12 cellular contexts compared by ENCODE assay signal in genomic region chr2:219056896-219057708, GRCh38. TPM values are rescaled to one million over a fixed set of nuclear protein-coding genes. Genes with fewer than 3 reads are reported as not detected.
DNase-seq lines count a peak whose midpoint lies in the region; ATAC-seq and TF ChIP-seq lines count a peak whose summit lies in the region.
"Had no signal": no experiment of that assay in that cellular context is flagged by ENCODE, and none has a peak within 500 bp of the region (broad histone marks: within the 10 kb centered on the region; RNA-seq: fewer than 3 reads in every experiment).

No MANE protein-coding gene starts in this region.

- H3K4me1 ChIP-seq in mesenchymal stem cell (ENCODE audit: control insufficient read depth, insufficient read depth, low read depth, low read length) = peaks cover 38% of the 10 kb centered on the region

- no peak overlapping the region for H2AFZ ChIP-seq in mesenchymal stem cell (ENCODE audit: low read depth, low read length)

- peaks cover 87 to 88% of the 10 kb centered on the region in 2 experiments for H3K27me3 ChIP-seq in mesenchymal stem cell (ENCODE audit: control insufficient read depth in 1 of 2, insufficient read depth in 1 of 2, low read length in 2 of 2)

- no peak for TF ChIP-seq RAD21 in Ishikawa (IDR thresholded peaks at IDR 0.05; ENCODE audit: low read depth)

- H3K36me3 Mint-ChIP-seq in glutamatergic neuron (ENCODE audit: unreplicated experiment) = no peaks in the 10 kb centered on the region

- H3K79me1 ChIP-seq in mesenchymal stem cell (replicated peaks; ENCODE audit: low read length, poor library complexity, severe bottlenecking) = no peaks in the 10 kb centered on the region

- peak overlapping the region in 1 of 2 experiments; percentile 60 for H3K4me3 ChIP-seq in mesenchymal stem cell (ENCODE audit: insufficient read depth in 1 of 2, low read depth in 1 of 2, low read length in 2 of 2)

- no peak overlapping the region for H2BK12ac ChIP-seq in mesenchymal stem cell (ENCODE audit: low read length in 2 of 2)

- H3K4me1 Mint-ChIP-seq in glutamatergic neuron (ENCODE audit: low read depth, unreplicated experiment) = no peaks in the 10 kb centered on the region

- WGBS in mesenchymal stem cell = 18% methylated on average over 39 of the region's 40 CpGs

- H2BK5ac ChIP-seq in mesenchymal stem cell (ENCODE audit: low read depth, low read length, poor library complexity, severe bottlenecking) = no peak overlapping the region

- no peak overlapping the region for H3K4me2 ChIP-seq in mesenchymal stem cell (ENCODE audit: low read length, poor library complexity, severe bottlenecking)

- H2AK5ac ChIP-seq in mesenchymal stem cell (ENCODE audit: low read length, severe bottlenecking) = no peak overlapping the region

- no peak overlapping the region for H4K91ac ChIP-seq in mesenchymal stem cell (ENCODE audit: low read length)

- no peaks in the 10 kb centered on the region for H3K9me3 ChIP-seq in mesenchymal stem cell (ENCODE audit: control insufficient read depth, low read length)

- H3K4ac ChIP-seq in mesenchymal stem cell (ENCODE audit: low read depth in 1 of 2, low read length in 2 of 2) = no peak overlapping the region

- no peak overlapping the region for H2BK120ac ChIP-seq in mesenchymal stem cell (ENCODE audit: low read depth, low read length)

- H3K27ac ChIP-seq in mesenchymal stem cell (ENCODE audit: low read length, poor library complexity, severe bottlenecking) = no peak overlapping the region
- H3K27ac ChIP-seq: brain microvascular endothelial cell, C4-2B had no signal

- H3K27ac Mint-ChIP-seq in glutamatergic neuron (ENCODE audit: unreplicated experiment) = no peak overlapping the region

- H3K18ac ChIP-seq in mesenchymal stem cell (ENCODE audit: low read depth in 1 of 2, low read length in 2 of 2) = no peak overlapping the region

- TF ChIP-seq CTCF in glutamatergic neuron (IDR thresholded peaks at IDR 0.05; ENCODE audit: partially characterized antibody, unreplicated experiment) = no peak

- H3K23ac ChIP-seq in mesenchymal stem cell (ENCODE audit: low read length in 2 of 2) = peak overlapping the region in 1 of 2 experiments; percentile 37

- H2BK15ac ChIP-seq in mesenchymal stem cell (ENCODE audit: low read depth, poor library complexity, severe bottlenecking) = no peak overlapping the region

- no peak overlapping the region for H3K9ac ChIP-seq in mesenchymal stem cell (ENCODE audit: low read length)

- H4K8ac ChIP-seq in mesenchymal stem cell (ENCODE audit: low read length) = no peak overlapping the region

- H3K14ac ChIP-seq in mesenchymal stem cell (ENCODE audit: low read length in 2 of 2) = no peak overlapping the region

- TF ChIP-seq EP300 in Ishikawa (IDR thresholded peaks at IDR 0.05; ENCODE audit: borderline replicate concordance) = no peak

- H3K9me3 Mint-ChIP-seq in glutamatergic neuron (ENCODE audit: unreplicated experiment) = peaks cover 1% of the 10 kb centered on the region

- H3K4me3 Mint-ChIP-seq in glutamatergic neuron (ENCODE audit: unreplicated experiment) = no peak overlapping the region

- DNase-seq in glutamatergic neuron (peak; percentile 40), retina (peak; percentile 34), mesenchymal stem cell (no peak)
- no peak for DNase-seq in activated CD4-positive, alpha-beta T cell treated with anti-CD3 and anti-CD28 coated beads, Interleukin-2, amount 50 U/mL, for 48 hours
- DNase-seq: foreskin melanocyte had no signal

- ATAC-seq in GM18511 (IDR thresholded peaks at IDR 0.05; ENCODE audit: unreplicated experiment) (peak; percentile 10), GM18870 (IDR thresholded peaks at IDR 0.05; ENCODE audit: unreplicated experiment) (no peak)

- H3K36me3 ChIP-seq in mesenchymal stem cell (ENCODE audit: control insufficient read depth in 1 of 2, insufficient read depth in 2 of 2, low read depth in 1 of 2, low read length in 2 of 2) = no peaks in the 10 kb centered on the region
- H3K36me3 ChIP-seq: brain microvascular endothelial cell had no signal

- H3K27me3 Mint-ChIP-seq in glutamatergic neuron (ENCODE audit: unreplicated experiment) = peaks cover 20% of the 10 kb centered on the region

TF ChIP-seq in Ishikawa, 13 proteins besides CTCF, POLR2A, EP300 and RAD21:
- TF ChIP-seq, protein P1, sequence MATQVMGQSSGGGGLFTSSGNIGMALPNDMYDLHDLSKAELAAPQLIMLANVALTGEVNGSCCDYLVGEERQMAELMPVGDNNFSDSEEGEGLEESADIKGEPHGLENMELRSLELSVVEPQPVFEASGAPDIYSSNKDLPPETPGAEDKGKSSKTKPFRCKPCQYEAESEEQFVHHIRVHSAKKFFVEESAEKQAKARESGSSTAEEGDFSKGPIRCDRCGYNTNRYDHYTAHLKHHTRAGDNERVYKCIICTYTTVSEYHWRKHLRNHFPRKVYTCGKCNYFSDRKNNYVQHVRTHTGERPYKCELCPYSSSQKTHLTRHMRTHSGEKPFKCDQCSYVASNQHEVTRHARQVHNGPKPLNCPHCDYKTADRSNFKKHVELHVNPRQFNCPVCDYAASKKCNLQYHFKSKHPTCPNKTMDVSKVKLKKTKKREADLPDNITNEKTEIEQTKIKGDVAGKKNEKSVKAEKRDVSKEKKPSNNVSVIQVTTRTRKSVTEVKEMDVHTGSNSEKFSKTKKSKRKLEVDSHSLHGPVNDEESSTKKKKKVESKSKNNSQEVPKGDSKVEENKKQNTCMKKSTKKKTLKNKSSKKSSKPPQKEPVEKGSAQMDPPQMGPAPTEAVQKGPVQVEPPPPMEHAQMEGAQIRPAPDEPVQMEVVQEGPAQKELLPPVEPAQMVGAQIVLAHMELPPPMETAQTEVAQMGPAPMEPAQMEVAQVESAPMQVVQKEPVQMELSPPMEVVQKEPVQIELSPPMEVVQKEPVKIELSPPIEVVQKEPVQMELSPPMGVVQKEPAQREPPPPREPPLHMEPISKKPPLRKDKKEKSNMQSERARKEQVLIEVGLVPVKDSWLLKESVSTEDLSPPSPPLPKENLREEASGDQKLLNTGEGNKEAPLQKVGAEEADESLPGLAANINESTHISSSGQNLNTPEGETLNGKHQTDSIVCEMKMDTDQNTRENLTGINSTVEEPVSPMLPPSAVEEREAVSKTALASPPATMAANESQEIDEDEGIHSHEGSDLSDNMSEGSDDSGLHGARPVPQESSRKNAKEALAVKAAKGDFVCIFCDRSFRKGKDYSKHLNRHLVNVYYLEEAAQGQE (IDR thresholded peaks at IDR 0.05; ENCODE audit: low read depth) = peak; percentile 36; the same call in 1 of the 2 replicates
- TF ChIP-seq CREB1 (IDR thresholded peaks at IDR 0.05; ENCODE audit: low read depth) = no peak

RNA-seq across cellular contexts. Expression of gene IHH, which starts 3.6 kb away (rescaled TPM):
- not detected for total RNA-seq in glutamatergic neuron (ENCODE audit: unreplicated experiment)
- polyA plus RNA-seq in mesenchymal stem cell (2013, experiment 1 of 2) = not detected
- not detected for polyA plus RNA-seq in mesenchymal stem cell (2013, experiment 2 of 2)
- total RNA-seq: Right ventricle myocardium inferior had no signal
- polyA plus RNA-seq: keratinocyte had no signal

RNA-seq across cellular contexts. Expression of gene CFAP65, which starts 15.8 kb away (rescaled TPM):
- 1.1 TPM for total RNA-seq in glutamatergic neuron (ENCODE audit: unreplicated experiment)
- polyA plus RNA-seq in mesenchymal stem cell (2013, experiment 1 of 2) = 0.01 TPM
- not detected for polyA plus RNA-seq in mesenchymal stem cell (2013, experiment 2 of 2)
- total RNA-seq: Right ventricle myocardium inferior had no signal
- polyA plus RNA-seq: keratinocyte had no signal

Comparison
In these comparisons a context has a peak if more than half of its experiments do, and no peak if none do; other contexts are left out.
1. DNase-seq: peak in glutamatergic neuron (single experiment) and retina (single experiment); none in mesenchymal stem cell (single experiment) and activated CD4-positive, alpha-beta T cell treated with anti-CD3 and anti-CD28 coated beads, Interleukin-2, amount 50 U/mL, for 48 hours (0 of 2).